In genomic region chr5:116517557-116517956, GRCh38 we compare ENCODE assay signal across 25 cellular contexts. TPM values are rescaled to one million over a fixed set of nuclear protein-coding genes. Genes with fewer than 3 reads are reported as not detected.
A peak's percentile ranks its signal among the peaks of the same experiment; 100 is the strongest.
DNase-seq lines count a peak whose midpoint lies in the region; TF ChIP-seq lines count a peak whose summit lies in the region.
"Had no signal": no experiment of that assay in that cellular context is flagged by ENCODE, and none has a peak within 500 bp of the region (broad histone marks: within the 10 kb centered on the region; RNA-seq: fewer than 3 reads in every experiment).

No MANE protein-coding gene starts in this region.

- peaks cover 26% of the 10 kb centered on the region for H3K4me1 ChIP-seq in HEK293 (ENCODE audit: control insufficient read depth, insufficient read depth, low read length)
- no peaks in the 10 kb centered on the region for H3K4me1 ChIP-seq in prostate gland (replicated peaks)

- POLR2A ChIA-PET in HEK293 (lab: Yijun Ruan, JAX) = interaction anchor here (0.6 kb wide), 1 partner anchor 250 kb away, joined by 6 read pairs; no protein-coding TSS in a partner anchor

- H3K4me3 ChIP-seq in HEK293 (ENCODE audit: low read depth, low read length) (no peak overlapping the region), prostate gland (no peak overlapping the region)
- H3K4me3 ChIP-seq: GM23248, PC-9 had no signal

- H3K4me3 Mint-ChIP-seq in endothelial cell (ENCODE audit: unreplicated experiment) = no peak overlapping the region
- peak overlapping the region; percentile 10 for H3K4me3 Mint-ChIP-seq in nephron progenitor cell
- H3K4me3 Mint-ChIP-seq: CD8-positive, alpha-beta T cell had no signal

- H3K9me3 ChIP-seq in HEK293 (ENCODE audit: control insufficient read depth, insufficient read depth, low read depth, low read length) (no peaks in the 10 kb centered on the region), prostate gland (no peaks in the 10 kb centered on the region)
- H3K9me3 ChIP-seq: SK-N-SH had no signal

- H3K27ac ChIP-seq in HEK293 (ENCODE audit: extremely low read depth, low read depth, low read length) (no peak overlapping the region; the same call in 1 of the 2 replicates), prostate gland (no peak overlapping the region)
- H3K27ac ChIP-seq: GM23248, KMS-11, PC-9 had no signal

- H3K27ac Mint-ChIP-seq in endothelial cell (ENCODE audit: unreplicated experiment) (peak overlapping the region; percentile 84), nephron progenitor cell (peak overlapping the region; percentile 90)
- H3K27ac Mint-ChIP-seq: CD8-positive, alpha-beta T cell had no signal

- intact Hi-C loops in prostate gland (cut with DNase I) = no loop called here

- TF ChIP-seq POLR2A in prostate gland (IDR thresholded peaks at IDR 0.05) = no peak

- H3K27me3 Mint-ChIP-seq in endothelial cell (ENCODE audit: unreplicated experiment) (no peaks in the 10 kb centered on the region), nephron progenitor cell (ENCODE audit: low read depth, poor library complexity) (no peaks in the 10 kb centered on the region)

- 65% methylated on average over 1 of the region's 1 CpG for WGBS in prostate gland

- no peaks in the 10 kb centered on the region for H3K27me3 ChIP-seq in prostate gland (replicated peaks; ENCODE audit: insufficient read depth)

- H3K4me1 Mint-ChIP-seq in endothelial cell (ENCODE audit: unreplicated experiment) = peaks cover 67% of the 10 kb centered on the region
- H3K4me1 Mint-ChIP-seq in nephron progenitor cell = peaks cover 86% of the 10 kb centered on the region

- H3K9me3 Mint-ChIP-seq in endothelial cell (ENCODE audit: unreplicated experiment) = no peaks in the 10 kb centered on the region
- peaks cover 4% of the 10 kb centered on the region for H3K9me3 Mint-ChIP-seq in nephron progenitor cell
- H3K9me3 Mint-ChIP-seq: CD8-positive, alpha-beta T cell had no signal

- DNase-seq in SK-N-DZ (ENCODE audit: low spot score) = peak; percentile 89
- no peak for DNase-seq in endothelial cell (ENCODE audit: low spot score)
- no peak for DNase-seq in nephron progenitor cell
- no peak for DNase-seq in prostate gland (ENCODE audit: low spot score)
- no peak for DNase-seq in SHP77 treated with DMSO at 0.1 percent for 48 hours (lab: John Stamatoyannopoulos, UW)
- no peak for DNase-seq in DMS53 treated with DMSO at 0.1 percent for 48 hours (lab: John Stamatoyannopoulos, UW; ENCODE audit: unreplicated experiment)
- DNase-seq: ACHN; C1 segment of cervical spinal cord; CD8-positive, alpha-beta T cell; DMS153; GM23248; HCEC 1CT; IMR-90; NCI-H1105; NCI-H146; NCI-H2029; NCI-H226; NCI-H510A treated with DMSO at 0.1 percent for 48 hours; NCI-H774; PC-9; RPMI8226; SHP77; SK-N-SH had no signal

- CTCF ChIA-PET in HEK293 (lab: Yijun Ruan, JAX) = no interaction called here

- H3K36me3 ChIP-seq in HEK293 (ENCODE audit: control insufficient read depth in 2 of 2, insufficient read depth in 1 of 2, low read length in 2 of 2) = no peaks in the 10 kb centered on the region
- no peaks in the 10 kb centered on the region for H3K36me3 ChIP-seq in prostate gland

- TF ChIP-seq CTCF in HEK293 (tag by site-specific recombination; IDR thresholded peaks at IDR 0.05) (no peak), endothelial cell (IDR thresholded peaks at IDR 0.05; ENCODE audit: unreplicated experiment) (no peak), nephron progenitor cell (IDR thresholded peaks at IDR 0.05) (no peak), prostate gland (IDR thresholded peaks at IDR 0.05) (no peak)

- H3K36me3 Mint-ChIP-seq in endothelial cell (ENCODE audit: low read depth, unreplicated experiment) = peaks cover 8% of the 10 kb centered on the region
- H3K36me3 Mint-ChIP-seq in nephron progenitor cell (ENCODE audit: low read depth) = peaks cover 40% of the 10 kb centered on the region

TF ChIP-seq in HEK293, 187 proteins besides CTCF, POLR2A, EP300 and RAD21:
- no peak for TF ChIP-seq ZBTB44 (tag by site-specific recombination; IDR thresholded peaks at IDR 0.05)
- 0 out of 2 replicates have a peak, but pooled peaks have one; percentile 7 for TF ChIP-seq OSR2 (tag by site-specific recombination; IDR thresholded peaks at IDR 0.05)
- TF ChIP-seq ZNF561 (tag by site-specific recombination; IDR thresholded peaks at IDR 0.05; ENCODE audit: borderline replicate concordance) = 0 out of 2 replicates have a peak, but pooled peaks have one; percentile 60
- peak; percentile 40; the same call in 1 of the 2 replicates for TF ChIP-seq MZF1 (tag by site-specific recombination; IDR thresholded peaks at IDR 0.05; ENCODE audit: borderline replicate concordance)
- no peak for TF ChIP-seq ZNF16 (tag by site-specific recombination; IDR thresholded peaks at IDR 0.05; ENCODE audit: low read depth)

RNA-seq across cellular contexts. Expression of gene SEMA6A, which starts 57.1 kb away (rescaled TPM):
- 27.9 and 35.0 TPM in 2 replicates for polyA plus RNA-seq in SK-N-DZ (2014; cell fraction: cytosol; rRNA removed)
- polyA plus RNA-seq in SK-N-DZ (2014; cell fraction: nucleus; rRNA removed) = 39.6 and 62.3 TPM in 2 replicates
- total RNA-seq in endothelial cell (ENCODE audit: unreplicated experiment) = 180 TPM
- 10 to 100 TPM; 12.8 to 57.1 TPM for total RNA-seq in prostate gland
- total RNA-seq: CD8-positive, alpha-beta T cell; PC-9 had no signal
